ENCODE assay signal across 1 cellular context in the genomic region with DNA sequence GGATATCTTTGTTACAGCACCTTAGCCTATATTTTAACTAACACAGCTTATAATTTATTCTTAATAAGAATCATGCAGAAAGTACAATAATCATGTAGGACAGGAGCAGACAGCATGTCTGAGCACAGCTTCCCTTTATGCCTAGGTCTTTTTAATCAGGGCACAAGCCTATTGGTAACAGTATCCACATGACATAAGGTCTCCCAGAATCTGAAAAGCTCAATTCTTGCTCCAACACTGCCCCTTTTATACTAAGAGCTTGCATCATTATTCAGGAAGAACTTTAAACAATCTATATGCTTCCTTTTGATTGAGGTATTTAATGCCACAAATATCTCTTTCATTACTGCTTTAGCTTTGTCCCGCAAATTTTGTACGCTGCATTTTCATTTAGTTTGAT.
TF ChIP-seq lines count a peak whose summit lies in the region.

No MANE protein-coding gene starts in this region.

TF ChIP-seq in K562, 482 proteins besides CTCF, POLR2A, EP300 and RAD21 (continued from another document):
- TF ChIP-seq, protein P1, sequence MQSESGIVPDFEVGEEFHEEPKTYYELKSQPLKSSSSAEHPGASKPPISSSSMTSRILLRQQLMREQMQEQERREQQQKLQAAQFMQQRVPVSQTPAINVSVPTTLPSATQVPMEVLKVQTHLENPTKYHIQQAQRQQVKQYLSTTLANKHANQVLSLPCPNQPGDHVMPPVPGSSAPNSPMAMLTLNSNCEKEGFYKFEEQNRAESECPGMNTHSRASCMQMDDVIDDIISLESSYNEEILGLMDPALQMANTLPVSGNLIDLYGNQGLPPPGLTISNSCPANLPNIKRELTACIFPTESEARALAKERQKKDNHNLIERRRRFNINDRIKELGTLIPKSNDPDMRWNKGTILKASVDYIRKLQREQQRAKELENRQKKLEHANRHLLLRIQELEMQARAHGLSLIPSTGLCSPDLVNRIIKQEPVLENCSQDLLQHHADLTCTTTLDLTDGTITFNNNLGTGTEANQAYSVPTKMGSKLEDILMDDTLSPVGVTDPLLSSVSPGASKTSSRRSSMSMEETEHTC (IDR thresholded peaks at IDR 0.05): no peak
- TF ChIP-seq, protein P2, sequence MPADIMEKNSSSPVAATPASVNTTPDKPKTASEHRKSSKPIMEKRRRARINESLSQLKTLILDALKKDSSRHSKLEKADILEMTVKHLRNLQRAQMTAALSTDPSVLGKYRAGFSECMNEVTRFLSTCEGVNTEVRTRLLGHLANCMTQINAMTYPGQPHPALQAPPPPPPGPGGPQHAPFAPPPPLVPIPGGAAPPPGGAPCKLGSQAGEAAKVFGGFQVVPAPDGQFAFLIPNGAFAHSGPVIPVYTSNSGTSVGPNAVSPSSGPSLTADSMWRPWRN (IDR thresholded peaks at IDR 0.05; ENCODE audit: low read depth): no peak
- no peak for TF ChIP-seq U2AF1 (optimal IDR thresholded peaks at IDR 0.05; ENCODE audit: low read depth, low read length)
